In genomic region chr7:131094685-131095084, GRCh38 we compare ENCODE assay signal across 1 cellular context.
TF ChIP-seq lines count a peak whose summit lies in the region.

No MANE protein-coding gene starts in this region.

TF ChIP-seq in H1, 55 proteins besides CTCF, POLR2A, EP300 and RAD21:
- TF ChIP-seq BRCA1 (IDR thresholded peaks at IDR 0.05; ENCODE audit: low read depth, low read length) (no peak), CHD7 (IDR thresholded peaks at IDR 0.05; ENCODE audit: insufficient replicate concordance, low read length) (no peak), HDAC2 (IDR thresholded peaks at IDR 0.05; ENCODE audit: borderline replicate concordance in 1 of 2, low read depth in 2 of 2, low read length in 2 of 2) (no peak), KDM5A (IDR thresholded peaks at IDR 0.05; ENCODE audit: low read length) (no peak), NANOG (IDR thresholded peaks at IDR 0.05; ENCODE audit: insufficient read depth, low read depth, low read length, poor library complexity, severe bottlenecking) (no peak), SP4 (IDR thresholded peaks at IDR 0.05; ENCODE audit: low read length) (no peak), BACH1 (IDR thresholded peaks at IDR 0.05; ENCODE audit: low read length) (no peak), SIX5 (IDR thresholded peaks at IDR 0.05; ENCODE audit: low read depth, low read length) (no peak), CBX5 (IDR thresholded peaks at IDR 0.05; ENCODE audit: low read depth, low read length) (no peak), CREB1 (IDR thresholded peaks at IDR 0.05) (no peak), CHD2 (IDR thresholded peaks at IDR 0.05; ENCODE audit: low read length) (no peak), GABPA (IDR thresholded peaks at IDR 0.05; ENCODE audit: borderline replicate concordance, insufficient read depth, low read length) (no peak), MAX (IDR thresholded peaks at IDR 0.05) (no peak), RXRA (IDR thresholded peaks at IDR 0.05; ENCODE audit: insufficient read depth, low read depth, low read length) (no peak), RBBP5 (IDR thresholded peaks at IDR 0.05; ENCODE audit: borderline replicate concordance, low read depth, low read length) (no peak), KDM4A (IDR thresholded peaks at IDR 0.05; ENCODE audit: low read depth, low read length, severe bottlenecking) (no peak), KDM1A (IDR thresholded peaks at IDR 0.05; ENCODE audit: borderline replicate concordance, low read length) (no peak), SIN3A (conservative IDR thresholded peaks at IDR 0.05 in 1 of 2, IDR thresholded peaks at IDR 0.05 in 1 of 2; ENCODE audit: low read depth in 1 of 2, low read length in 2 of 2) (no peak)
